In genomic region chr3:98902341-98902740, GRCh38 we compare ENCODE assay signal across 8 cellular contexts. TPM values are rescaled to one million over a fixed set of nuclear protein-coding genes. Genes with fewer than 3 reads are reported as not detected.
DNase-seq lines count a peak whose midpoint lies in the region; ATAC-seq and TF ChIP-seq lines count a peak whose summit lies in the region.

No MANE protein-coding gene starts in this region.

- intact Hi-C loops in PC-9 (cut with micrococcal nuclease; ENCODE audit: unreplicated experiment), result loop anchor here (5.0 kb wide), 3 partner anchors 310 to 930 kb away; partner anchors contain the start of genes CPOX and RIOX2
- intact Hi-C loops in prostate gland (cut with DNase I), result no loop called here

- WGBS in esophagus, 2 donors, result 26 to 28% methylated on average over 4 of the region's 4 CpGs
- 26% methylated on average over 4 of the region's 4 CpGs for WGBS in prostate gland

- TSS peak; percentile 85 for BruUV-seq in PC-9 (replicated peaks; lab: Mats Ljungman, UMichigan)

- H3K36me3 ChIP-seq in PC-9 (ENCODE audit: low read depth), result peaks cover 19% of the 10 kb centered on the region
- H3K36me3 ChIP-seq in esophagus (ENCODE audit: control insufficient read depth in 2 of 2, insufficient read depth in 2 of 2, low read length in 1 of 2), result no peaks in the 10 kb centered on the region
- H3K36me3 ChIP-seq in prostate gland, result no peaks in the 10 kb centered on the region

- H3K27me3 ChIP-seq in PC-9 (ENCODE audit: insufficient read depth, low read depth) (no peaks in the 10 kb centered on the region), esophagus (ENCODE audit: control insufficient read depth in 1 of 2, insufficient read depth in 2 of 2, low read length in 2 of 2) (no peaks in the 10 kb centered on the region), prostate gland (replicated peaks; ENCODE audit: insufficient read depth) (no peaks in the 10 kb centered on the region)

- peak overlapping the region; percentile 80 for H3K4me2 ChIP-seq in PC-9

- H3K4me1 ChIP-seq in PC-9 (replicated peaks; ENCODE audit: insufficient read depth), result peaks cover 41% of the 10 kb centered on the region
- no peaks in the 10 kb centered on the region for H3K4me1 ChIP-seq in esophagus (ENCODE audit: control insufficient read depth in 2 of 2, insufficient read depth in 2 of 2, low read length in 1 of 2)
- H3K4me1 ChIP-seq in prostate gland (replicated peaks), result no peaks in the 10 kb centered on the region

- peak overlapping the region; percentile 91 for H2AFZ ChIP-seq in PC-9

- H3K27ac ChIP-seq in PC-9 (peak overlapping the region; percentile 54), esophagus (ENCODE audit: low read depth in 2 of 2, low read length in 1 of 2) (peak overlapping the region; percentile 38 to 85), prostate gland (peak overlapping the region; percentile 79 to 82)

- no peaks in the 10 kb centered on the region; the same call in 1 of the 2 replicates for H3K9me2 ChIP-seq in PC-9 (ENCODE audit: insufficient read depth)

- peaks cover 45% of the 10 kb centered on the region for H3K79me2 ChIP-seq in PC-9 (ENCODE audit: low read depth)

- no peak for ATAC-seq in HG02970 (IDR thresholded peaks at IDR 0.05; ENCODE audit: low FRiP score, unreplicated experiment)

- peaks cover 12% of the 10 kb centered on the region for H3F3A ChIP-seq in PC-9 (ENCODE audit: insufficient read depth, low read depth)

- CTCF ChIA-PET in GM10248 (lab: Yijun Ruan, JAX) (interaction anchor here (0.6 to 1.5 kb wide), 5 partner anchors 14 to 596 kb away, joined by 3 to 7 read pairs (median 4); no protein-coding TSS in a partner anchor), PC-9 (lab: Charles Lee) (interaction anchor here (0.6 to 1.2 kb wide), 4 partner anchors 21 to 271 kb away, joined by 3 to 14 read pairs (median 4); no protein-coding TSS in a partner anchor)

- no peak for TF ChIP-seq POLR2A in prostate gland (IDR thresholded peaks at IDR 0.05)

- POLR2A ChIA-PET in GM10248 (lab: Yijun Ruan, JAX), result interaction anchor here (1.1 kb wide), 1 partner anchor 10 kb away, joined by 6 read pairs; no protein-coding TSS in a partner anchor
- POLR2A ChIA-PET in PC-9 (lab: Charles Lee; ENCODE audit: unreplicated experiment), result interaction anchor here (0.6 to 1.0 kb wide), 4 partner anchors 14 to 886 kb away, joined by 3 to 16 read pairs (median 4); no protein-coding TSS in a partner anchor

- H3K4me3 ChIP-seq in PC-9 (peak overlapping the region; percentile 89), esophagus (ENCODE audit: low read depth in 1 of 2, low read length in 2 of 2) (peak overlapping the region in 1 of 2 donors; percentile 63), prostate gland (peak overlapping the region; percentile 65 to 95)

- DNase-seq in GM10248 (ENCODE audit: extremely low spot score) (no peak), PC-9 (no peak), prostate gland (ENCODE audit: low spot score) (no peak), EL (no peak), DMS153 treated with DMSO at 0.1 percent for 48 hours (lab: John Stamatoyannopoulos, UW; ENCODE audit: unreplicated experiment) (no peak), SW 1271 (lab: John Stamatoyannopoulos, UW) (no peak)

- H4K20me1 ChIP-seq in PC-9 (ENCODE audit: insufficient read depth), result no peaks in the 10 kb centered on the region

- H3K9me3 ChIP-seq in PC-9 (ENCODE audit: insufficient read depth, low read depth) (peaks cover 10% of the 10 kb centered on the region), esophagus (ENCODE audit: control insufficient read depth in 2 of 2, insufficient read depth in 1 of 2, low read depth in 1 of 2, low read length in 1 of 2) (no peaks in the 10 kb centered on the region), prostate gland (no peaks in the 10 kb centered on the region)

- TF ChIP-seq CTCF in GM10248 (IDR thresholded peaks at IDR 0.05; ENCODE audit: control extremely low read depth, extremely low read depth, low read depth, missing control alignments), result peak; percentile 1
- TF ChIP-seq CTCF in PC-9 (conservative IDR thresholded peaks at IDR 0.05), result no peak
- no peak for TF ChIP-seq CTCF in prostate gland (IDR thresholded peaks at IDR 0.05)

RNA-seq across cellular contexts. Expression of gene DCBLD2, which starts 0.8 kb away (rescaled TPM):
- total RNA-seq in PC-9 (2021), result 83.1 and 112 TPM in 2 replicates
- 1 to 10 TPM; 2.5 to 3.0 TPM for polyA plus RNA-seq in esophagus
- total RNA-seq in prostate gland, result 100 to 1,000 TPM in 1 of 2 donors, 10 to 100 TPM in 1; 26.4 to 151 TPM
